In the genomic region with DNA sequence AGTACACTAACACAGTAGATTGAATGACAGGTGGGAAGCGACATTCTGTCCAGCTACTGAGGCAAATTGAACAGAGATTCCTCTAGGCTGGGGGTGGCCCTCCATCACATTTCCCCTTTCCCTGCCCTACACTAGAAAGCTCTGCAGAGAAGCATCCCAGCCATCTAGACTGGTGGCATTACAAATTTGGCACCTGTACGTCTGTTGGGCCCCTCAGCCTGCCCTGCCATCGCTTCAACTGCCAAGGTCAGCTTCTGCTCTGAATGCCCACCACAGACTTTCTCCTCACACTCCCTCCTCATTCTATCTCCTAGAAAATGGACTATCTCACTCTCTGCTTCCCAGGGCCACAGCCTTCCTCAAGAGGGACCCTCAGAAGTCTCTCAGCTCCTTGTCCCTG, we compare ENCODE assay signal across 10 cellular contexts. TPM values are rescaled to one million over a fixed set of nuclear protein-coding genes. Genes with fewer than 3 reads are reported as not detected.
"Had no signal": no experiment of that assay in that cellular context is flagged by ENCODE, and none has a peak within 500 bp of the region (broad histone marks: within the 10 kb centered on the region; RNA-seq: fewer than 3 reads in every experiment).

No MANE protein-coding gene starts in this region.

- H2AFZ ChIP-seq: GM23248 had no signal

- H3K27ac ChIP-seq: GM23248 had no signal

- DNase-seq: GM23248, GOT3, H9, HCEC 1CT, HFFc6, IMR-90, KG1 had no signal

- H3K27ac Mint-ChIP-seq: H9, HFFc6 had no signal

- H3K9ac ChIP-seq: GM23248 had no signal

- H3K4me3 Mint-ChIP-seq: H9, HFFc6 had no signal

- H3K4me3 ChIP-seq: GM23248, K562 had no signal

- ATAC-seq: K562 had no signal

- FAIRE-seq: H54, HTR-8/SVneo, K562 had no signal

- H3K9me3 Mint-ChIP-seq: H9 had no signal

RNA-seq across cellular contexts. Expression of a gene that starts 16.7 kb away (rescaled TPM):
- total RNA-seq: GM23248, HFFc6, IMR-90, K562 had no signal
- polyA plus RNA-seq: GM23248, IMR-90, K562 had no signal
